Comparison of ENCODE assay signal across 1 cellular context in the genomic region with DNA sequence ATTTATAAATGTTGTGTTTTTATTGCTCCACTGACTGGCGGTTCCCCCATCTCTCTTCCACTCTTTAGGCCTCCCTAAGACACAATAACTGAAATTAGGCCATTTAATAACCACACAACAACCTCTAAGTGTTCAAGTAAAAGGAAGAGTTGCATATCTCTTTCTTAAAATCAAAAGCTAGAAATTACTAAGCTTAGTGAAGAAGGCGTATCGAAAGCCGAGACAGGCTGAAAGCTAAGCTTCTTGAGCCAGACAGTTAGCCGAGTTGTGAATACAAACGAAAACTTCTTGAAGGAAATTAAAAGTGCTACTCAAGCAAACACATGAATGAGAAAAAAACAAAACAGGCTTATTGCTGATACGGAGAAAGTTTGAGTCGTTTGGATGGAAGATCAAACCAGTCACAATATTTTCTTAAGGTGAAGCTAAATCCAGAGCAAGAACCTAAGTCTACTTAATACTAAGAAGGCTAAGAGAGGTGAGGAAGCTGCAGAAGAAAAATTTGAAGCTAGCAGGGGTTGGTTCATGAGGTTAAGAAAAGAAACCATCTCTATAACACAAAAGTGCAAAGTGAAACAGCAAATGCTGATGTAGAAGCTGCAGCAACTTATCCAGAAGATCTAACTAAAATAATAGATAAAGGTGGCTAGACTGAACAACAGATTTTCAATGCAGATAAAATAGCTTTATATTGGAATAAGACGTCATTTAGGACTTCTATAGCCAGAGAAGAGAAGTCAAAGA.
TF ChIP-seq lines count a peak whose summit lies in the region.

No MANE protein-coding gene starts in this region.

TF ChIP-seq in GM23338, 12 proteins besides CTCF, POLR2A, EP300 and RAD21 (continued from another document):
- TF ChIP-seq, protein P1, sequence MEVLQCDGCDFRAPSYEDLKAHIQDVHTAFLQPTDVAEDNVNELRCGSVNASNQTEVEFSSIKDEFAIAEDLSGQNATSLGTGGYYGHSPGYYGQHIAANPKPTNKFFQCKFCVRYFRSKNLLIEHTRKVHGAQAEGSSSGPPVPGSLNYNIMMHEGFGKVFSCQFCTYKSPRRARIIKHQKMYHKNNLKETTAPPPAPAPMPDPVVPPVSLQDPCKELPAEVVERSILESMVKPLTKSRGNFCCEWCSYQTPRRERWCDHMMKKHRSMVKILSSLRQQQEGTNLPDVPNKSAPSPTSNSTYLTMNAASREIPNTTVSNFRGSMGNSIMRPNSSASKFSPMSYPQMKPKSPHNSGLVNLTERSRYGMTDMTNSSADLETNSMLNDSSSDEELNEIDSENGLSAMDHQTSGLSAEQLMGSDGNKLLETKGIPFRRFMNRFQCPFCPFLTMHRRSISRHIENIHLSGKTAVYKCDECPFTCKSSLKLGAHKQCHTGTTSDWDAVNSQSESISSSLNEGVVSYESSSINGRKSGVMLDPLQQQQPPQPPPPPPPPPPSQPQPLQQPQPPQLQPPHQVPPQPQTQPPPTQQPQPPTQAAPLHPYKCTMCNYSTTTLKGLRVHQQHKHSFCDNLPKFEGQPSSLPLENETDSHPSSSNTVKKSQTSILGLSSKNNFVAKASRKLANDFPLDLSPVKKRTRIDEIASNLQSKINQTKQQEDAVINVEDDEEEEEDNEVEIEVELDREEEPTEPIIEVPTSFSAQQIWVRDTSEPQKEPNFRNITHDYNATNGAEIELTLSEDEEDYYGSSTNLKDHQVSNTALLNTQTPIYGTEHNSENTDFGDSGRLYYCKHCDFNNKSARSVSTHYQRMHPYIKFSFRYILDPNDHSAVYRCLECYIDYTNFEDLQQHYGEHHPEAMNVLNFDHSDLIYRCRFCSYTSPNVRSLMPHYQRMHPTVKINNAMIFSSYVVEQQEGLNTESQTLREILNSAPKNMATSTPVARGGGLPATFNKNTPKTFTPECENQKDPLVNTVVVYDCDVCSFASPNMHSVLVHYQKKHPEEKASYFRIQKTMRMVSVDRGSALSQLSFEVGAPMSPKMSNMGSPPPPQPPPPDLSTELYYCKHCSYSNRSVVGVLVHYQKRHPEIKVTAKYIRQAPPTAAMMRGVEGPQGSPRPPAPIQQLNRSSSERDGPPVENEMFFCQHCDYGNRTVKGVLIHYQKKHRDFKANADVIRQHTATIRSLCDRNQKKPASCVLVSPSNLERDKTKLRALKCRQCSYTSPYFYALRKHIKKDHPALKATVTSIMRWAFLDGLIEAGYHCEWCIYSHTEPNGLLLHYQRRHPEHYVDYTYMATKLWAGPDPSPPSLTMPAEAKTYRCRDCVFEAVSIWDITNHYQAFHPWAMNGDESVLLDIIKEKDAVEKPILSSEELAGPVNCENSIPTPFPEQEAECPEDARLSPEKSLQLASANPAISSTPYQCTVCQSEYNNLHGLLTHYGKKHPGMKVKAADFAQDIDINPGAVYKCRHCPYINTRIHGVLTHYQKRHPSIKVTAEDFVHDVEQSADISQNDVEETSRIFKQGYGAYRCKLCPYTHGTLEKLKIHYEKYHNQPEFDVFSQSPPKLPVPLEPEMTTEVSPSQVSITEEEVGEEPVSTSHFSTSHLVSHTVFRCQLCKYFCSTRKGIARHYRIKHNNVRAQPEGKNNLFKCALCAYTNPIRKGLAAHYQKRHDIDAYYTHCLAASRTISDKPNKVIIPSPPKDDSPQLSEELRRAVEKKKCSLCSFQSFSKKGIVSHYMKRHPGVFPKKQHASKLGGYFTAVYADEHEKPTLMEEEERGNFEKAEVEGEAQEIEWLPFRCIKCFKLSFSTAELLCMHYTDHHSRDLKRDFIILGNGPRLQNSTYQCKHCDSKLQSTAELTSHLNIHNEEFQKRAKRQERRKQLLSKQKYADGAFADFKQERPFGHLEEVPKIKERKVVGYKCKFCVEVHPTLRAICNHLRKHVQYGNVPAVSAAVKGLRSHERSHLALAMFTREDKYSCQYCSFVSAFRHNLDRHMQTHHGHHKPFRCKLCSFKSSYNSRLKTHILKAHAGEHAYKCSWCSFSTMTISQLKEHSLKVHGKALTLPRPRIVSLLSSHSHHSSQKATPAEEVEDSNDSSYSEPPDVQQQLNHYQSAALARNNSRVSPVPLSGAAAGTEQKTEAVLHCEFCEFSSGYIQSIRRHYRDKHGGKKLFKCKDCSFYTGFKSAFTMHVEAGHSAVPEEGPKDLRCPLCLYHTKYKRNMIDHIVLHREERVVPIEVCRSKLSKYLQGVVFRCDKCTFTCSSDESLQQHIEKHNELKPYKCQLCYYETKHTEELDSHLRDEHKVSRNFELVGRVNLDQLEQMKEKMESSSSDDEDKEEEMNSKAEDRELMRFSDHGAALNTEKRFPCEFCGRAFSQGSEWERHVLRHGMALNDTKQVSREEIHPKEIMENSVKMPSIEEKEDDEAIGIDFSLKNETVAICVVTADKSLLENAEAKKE (CRISPR knock-in tag; IDR thresholded peaks at IDR 0.05), result no peak
